Comparison of ENCODE assay signal across 8 cellular contexts in the genomic region with DNA sequence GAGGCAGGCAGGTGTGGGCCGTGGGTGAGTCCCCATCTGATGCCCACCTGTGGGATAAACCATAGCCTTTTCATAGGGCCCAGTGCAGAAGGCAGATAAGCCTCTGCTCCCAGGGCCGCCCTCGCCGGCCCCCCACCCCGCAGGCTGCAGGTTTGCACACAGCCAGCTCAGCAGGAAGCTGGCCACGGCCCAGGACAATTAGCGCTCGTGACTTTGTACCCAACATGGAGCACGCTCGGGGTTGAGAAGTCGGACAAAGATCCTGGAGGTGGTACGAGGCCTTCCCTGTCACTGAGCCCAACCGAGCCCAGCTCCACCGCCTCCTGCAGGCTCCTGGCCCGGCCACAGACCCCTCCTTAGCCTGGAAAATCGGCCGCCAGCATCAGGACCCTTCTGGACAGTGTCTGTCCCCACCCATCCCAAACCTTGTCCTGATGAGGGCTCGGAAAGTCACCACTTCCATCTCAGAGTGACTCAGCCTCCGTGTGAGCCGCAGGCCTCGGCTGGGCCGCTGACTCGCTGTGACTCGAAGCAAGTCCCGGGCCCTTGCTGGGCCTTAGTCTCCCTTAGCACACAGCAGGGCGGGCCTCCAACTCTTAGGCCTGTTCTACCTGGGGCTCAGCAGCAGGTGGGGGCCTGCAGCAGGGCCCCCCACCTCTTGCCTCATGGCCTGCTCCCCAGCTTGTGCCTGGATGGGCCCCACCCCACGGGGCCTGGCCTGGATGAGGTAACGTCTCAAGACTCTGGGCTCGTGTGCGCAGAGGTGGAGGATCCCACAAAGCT. TPM values are rescaled to one million over a fixed set of nuclear protein-coding genes. Genes with fewer than 3 reads are reported as not detected.
DNase-seq lines count a peak whose midpoint lies in the region; ATAC-seq, FAIRE-seq and TF ChIP-seq lines count a peak whose summit lies in the region.

No MANE protein-coding gene starts in this region.

- DNase-seq in DMS 273 (lab: John Stamatoyannopoulos, UW; ENCODE audit: unreplicated experiment) = peak; percentile 89
- DNase-seq in bronchial epithelial cell (ENCODE audit: low read depth) = peak; percentile 67
- no peak for DNase-seq in nucleus accumbens (lab: John Stamatoyannopoulos, UW)
- no peak for DNase-seq in GM13976 (ENCODE audit: low spot score)
- no peak for DNase-seq in GM19238 (ENCODE audit: insufficient read length, low spot score)

- 79% methylated on average over 30 of the region's 30 CpGs for WGBS in HUES64

- peaks cover 8% of the 10 kb centered on the region for H3K27me3 Mint-ChIP-seq in nephron (ENCODE audit: low read depth)

- no peaks in the 10 kb centered on the region for H3K9me3 ChIP-seq in HUES64 (ENCODE audit: insufficient read depth, low read depth, low read length)

- TF ChIP-seq CTCF in bronchial epithelial cell (IDR thresholded peaks at IDR 0.05; ENCODE audit: insufficient read depth, low read length, severe bottlenecking) = no peak
- TF ChIP-seq CTCF in nephron (IDR thresholded peaks at IDR 0.05; ENCODE audit: unreplicated experiment in 3 of 3) = no peak
- no peak for TF ChIP-seq CTCF in GM13976 (IDR thresholded peaks at IDR 0.05; ENCODE audit: borderline replicate concordance, control extremely low read depth, extremely low read depth, insufficient read depth, missing control alignments)

- in situ Hi-C loops in GM13976 (cut with MboI; ENCODE audit: low sequenced_read_pairs, unreplicated experiment) = no loop called here

- H3K4me1 ChIP-seq in HUES64 (ENCODE audit: insufficient read depth, low read length) = peaks cover 3% of the 10 kb centered on the region; the same call in 1 of the 2 replicates

- H3K4me1 Mint-ChIP-seq in nephron = no peaks in the 10 kb centered on the region

- FAIRE-seq in bronchial epithelial cell (lab: Jason Lieb, UNC) = no peak

- H3K36me3 ChIP-seq in HUES64 (ENCODE audit: insufficient read depth, low read length) (peaks cover 62% of the 10 kb centered on the region), bronchial epithelial cell (ENCODE audit: control insufficient read depth, insufficient read depth, low read length) (peaks cover 54% of the 10 kb centered on the region)

- H3K27ac ChIP-seq in HUES64 (ENCODE audit: low read depth, low read length) = 0 out of 2 replicates have a peak overlapping the region, but pooled peaks have one; percentile 3

- H3K4me3 ChIP-seq in HUES64 (ENCODE audit: low read length) (no peak overlapping the region), bronchial epithelial cell (ENCODE audit: low read depth, low read length) (no peak overlapping the region)

- peak overlapping the region; percentile 29 to 89 (median 41) for H3K27ac Mint-ChIP-seq in nephron

- no peaks in the 10 kb centered on the region for H3K36me3 Mint-ChIP-seq in nephron (ENCODE audit: low read depth)

- H3K4me3 Mint-ChIP-seq in nephron = no peak overlapping the region

- 0 out of 2 replicates have a peak overlapping the region, but pooled peaks have one; percentile 43 for H3K9ac ChIP-seq in HUES64 (ENCODE audit: low read depth, low read length)

- H3K9me3 Mint-ChIP-seq in nephron = no peaks in the 10 kb centered on the region

- H3K27me3 ChIP-seq in HUES64 (ENCODE audit: insufficient read depth, low read length) = no peaks in the 10 kb centered on the region
- H3K27me3 ChIP-seq in bronchial epithelial cell (ENCODE audit: control insufficient read depth, insufficient read depth, low read length) = no peaks in the 10 kb centered on the region

- no peak for ATAC-seq in HG03095 (IDR thresholded peaks at IDR 0.05; ENCODE audit: unreplicated experiment)

RNA-seq across cellular contexts. Expression of gene FAM83G, which starts 22.7 kb away (rescaled TPM):
- 14.0 TPM for polyA plus RNA-seq in HUES64 (2013, experiment 1 of 2)
- 11.6 TPM for polyA plus RNA-seq in HUES64 (2013, experiment 2 of 2)
- 28.4 and 35.5 TPM in 2 replicates for total RNA-seq in bronchial epithelial cell

RNA-seq across cellular contexts. Expression of gene SLC5A10, which starts 29.9 kb away (rescaled TPM):
- polyA plus RNA-seq in HUES64 (2013, experiment 1 of 2) = 0.05 TPM
- polyA plus RNA-seq in HUES64 (2013, experiment 2 of 2) = not detected
- 0.13 TPM in 1 of 2 replicates, not detected in the other for total RNA-seq in bronchial epithelial cell

Comparison
In these comparisons a context has a peak if more than half of its experiments do, and no peak if none do; other contexts are left out.
1. DNase-seq: peak in DMS 273 (single experiment) and bronchial epithelial cell (single experiment); none in nucleus accumbens (0 of 56), GM13976 (single experiment) and GM19238 (single experiment).